In the genomic region with DNA sequence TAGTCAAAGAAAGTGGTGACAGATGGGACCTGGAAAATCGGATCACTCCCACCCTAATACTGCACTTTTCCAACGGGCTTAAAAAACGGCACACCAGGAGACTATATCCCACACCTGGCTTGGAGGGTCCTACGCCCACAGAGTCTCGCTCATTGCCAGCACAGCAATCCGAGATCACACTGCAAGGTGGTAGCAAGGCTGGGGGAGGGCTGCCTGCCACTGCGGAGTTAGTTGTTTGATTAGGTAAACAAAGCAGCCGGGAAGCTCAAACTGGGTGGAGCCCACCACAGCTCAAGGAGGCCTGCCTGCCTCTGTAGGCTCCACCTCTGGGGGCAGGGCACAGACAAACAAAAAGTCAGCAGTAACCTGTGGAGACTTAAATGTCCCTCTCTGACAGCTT, we compare ENCODE assay signal across 6 cellular contexts.
A peak's percentile ranks its signal among the peaks of the same experiment; 100 is the strongest.
DNase-seq lines count a peak whose midpoint lies in the region; TF ChIP-seq lines count a peak whose summit lies in the region.
"Not testable (repeated sequence)": the region's sequence is repeated elsewhere in the genome, so short reads cannot be mapped to it uniquely, and the experiment has no call there.

No MANE protein-coding gene starts in this region.

- H3K36me3 ChIP-seq in Caco-2 (ENCODE audit: control insufficient read depth, insufficient read depth, low read length); WERI-Rb-1; iPS-15b (ENCODE audit: control insufficient read depth, insufficient read depth, low read length): not testable (repeated sequence)

- H3K27ac Mint-ChIP-seq in Caco-2 (ENCODE audit: unreplicated experiment) = not testable (repeated sequence)

- not testable (repeated sequence) for TF ChIP-seq CTCF in Caco-2 (IDR thresholded peaks at IDR 0.05; ENCODE audit: insufficient read depth in 1 of 2, low read depth in 1 of 2, low read length in 1 of 2, severe bottlenecking in 1 of 2, unreplicated experiment in 1 of 2); WERI-Rb-1 (IDR thresholded peaks at IDR 0.05; ENCODE audit: low read depth, low read length)

- not testable (repeated sequence) for H3K4me1 Mint-ChIP-seq in Caco-2 (ENCODE audit: low read depth, unreplicated experiment)

- not testable (repeated sequence) for H3K9ac ChIP-seq in iPS-15b (ENCODE audit: low read depth, low read length)

- not testable (repeated sequence) for H3K36me3 Mint-ChIP-seq in Caco-2 (ENCODE audit: insufficient read depth, unreplicated experiment)

- intact Hi-C loops in Caco-2 (cut with micrococcal nuclease; ENCODE audit: unreplicated experiment) = not testable (repeated sequence)

- not testable (repeated sequence) for H3K4me1 ChIP-seq in Caco-2; iPS-15b (ENCODE audit: control insufficient read depth, insufficient read depth, low read length)

- not testable (repeated sequence) for H3K9me3 ChIP-seq in Caco-2; WERI-Rb-1 (ENCODE audit: severe bottlenecking); iPS-15b (ENCODE audit: control insufficient read depth, insufficient read depth, low read length)

- H3K4me3 Mint-ChIP-seq in Caco-2 (ENCODE audit: unreplicated experiment) = peak overlapping the region; percentile 60

- H3K27me3 Mint-ChIP-seq in Caco-2 (ENCODE audit: insufficient read depth, unreplicated experiment) = not testable (repeated sequence)

- not testable (repeated sequence) for H3K4me3 ChIP-seq in Caco-2 (ENCODE audit: low read depth, low read length); WERI-Rb-1 (ENCODE audit: low read depth, low read length)
- peak overlapping the region; percentile 27 for H3K4me3 ChIP-seq in iPS-15b (ENCODE audit: low read depth, low read length)

- not testable (repeated sequence) for H3K27ac ChIP-seq in WERI-Rb-1

- CTCF ChIA-PET in Caco-2 (lab: Charles Lee) = not testable (repeated sequence)

- DNase-seq in Caco-2 = not testable (repeated sequence)
- peak; percentile 26 for DNase-seq in HT-29 (ENCODE audit: low spot score)
- peak; percentile 70 to 81 for DNase-seq in NCI-H526 (lab: John Stamatoyannopoulos, UW)
- peak; percentile 67 for DNase-seq in NCI-H82 (lab: John Stamatoyannopoulos, UW)
- peak; percentile 45 for DNase-seq in WERI-Rb-1

- POLR2A ChIA-PET in Caco-2 (lab: Charles Lee) = not testable (repeated sequence)

- H3K27me3 ChIP-seq in Caco-2 (replicated peaks; ENCODE audit: control insufficient read depth, insufficient read depth, low read length); WERI-Rb-1 (ENCODE audit: insufficient read depth, low read depth, severe bottlenecking); iPS-15b (ENCODE audit: control insufficient read depth, insufficient read depth, low read length): not testable (repeated sequence)

- peaks cover 19% of the 10 kb centered on the region for H3K9me3 Mint-ChIP-seq in Caco-2 (ENCODE audit: unreplicated experiment)

- BruUV-seq in Caco-2 (replicated peaks; lab: Mats Ljungman, UMichigan) = not testable (repeated sequence)
